ENCODE assay signal across 8 cellular contexts in the genomic region with DNA sequence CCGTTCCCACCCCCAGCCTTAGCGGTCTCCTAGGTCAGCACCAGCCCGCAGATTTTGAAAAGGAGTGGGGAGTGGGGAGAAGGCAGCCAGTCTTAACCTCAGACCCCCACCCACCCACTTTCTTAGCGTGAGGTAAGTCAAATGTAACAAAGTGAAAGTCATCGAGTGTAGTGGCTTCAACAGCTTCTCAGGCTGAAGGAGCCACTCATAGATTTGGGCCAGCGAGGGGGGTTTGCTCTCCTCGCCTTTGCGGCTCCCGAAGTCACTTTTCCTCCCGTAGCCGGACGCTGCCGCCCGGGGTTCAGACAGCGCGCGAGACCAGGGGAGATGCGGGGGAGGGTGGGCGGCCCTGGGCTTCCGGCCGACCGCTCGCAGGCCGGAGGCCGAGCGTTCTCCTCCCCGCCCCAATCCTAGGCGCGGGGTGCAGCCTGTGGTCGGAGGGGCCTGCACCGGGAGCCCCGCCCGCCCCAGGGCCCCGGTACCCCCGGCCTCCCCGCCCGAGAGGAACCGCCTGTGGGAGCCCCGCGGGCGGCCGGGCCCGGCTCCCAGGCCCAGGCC. TPM values are rescaled to one million over a fixed set of nuclear protein-coding genes. Genes with fewer than 3 reads are reported as not detected.
DNase-seq lines count a peak whose midpoint lies in the region; ATAC-seq, FAIRE-seq and TF ChIP-seq lines count a peak whose summit lies in the region.

No MANE protein-coding gene starts in this region.

- H3K4me1 Mint-ChIP-seq in nephron = peaks cover 41% of the 10 kb centered on the region

- no peak for TF ChIP-seq RAD21 in H1 (IDR thresholded peaks at IDR 0.05 in 1 of 2, conservative IDR thresholded peaks at IDR 0.05 in 1 of 2; ENCODE audit: low read depth in 2 of 2, low read length in 2 of 2)

- H2BK12ac ChIP-seq in H1 (ENCODE audit: low read depth, low read length) = no peak overlapping the region

- H3K9me3 ChIP-seq in HUES6 (ENCODE audit: control insufficient read depth, insufficient read depth, low read depth, low read length) (no peaks in the 10 kb centered on the region), H1 (ENCODE audit: insufficient read depth in 2 of 2, low read depth in 1 of 2, low read length in 1 of 2) (no peaks in the 10 kb centered on the region)

- no peaks in the 10 kb centered on the region for H3K79me1 ChIP-seq in H1 (ENCODE audit: low read depth, low read length)

- POLR2A ChIA-PET in H1 (lab: Charles Lee; ENCODE audit: partially characterized antibody) = interaction anchor here (1.5 kb wide), 1 partner anchor 11 kb away, joined by 3 read pairs; no protein-coding TSS in a partner anchor

- no peak overlapping the region for H3K4ac ChIP-seq in H1 (replicated peaks; ENCODE audit: insufficient read length, low read depth, low read length)

- no peak overlapping the region for H3K23ac ChIP-seq in H1 (ENCODE audit: insufficient read length)

- no peaks in the 10 kb centered on the region for H3K36me3 Mint-ChIP-seq in nephron (ENCODE audit: low read depth)

- 3% methylated on average over 19 of the region's 43 CpGs; no CpG with 5 or more reads in 1 of the 2 experiments for WGBS in H1 (ENCODE audit: extremely low coverage in 1 of 2, insufficient coverage in 1 of 2, insufficient read length in 1 of 2, insufficient replicate concordance in 2 of 2, low coverage in 1 of 2, low lambda C conversion rate in 2 of 2, missing lambda C conversion rate in 1 of 2), 2 experiments

- peak overlapping the region; percentile 65 to 66 for H3K4me2 ChIP-seq in H1 (ENCODE audit: insufficient read depth in 1 of 2, low read depth in 2 of 2, low read length in 2 of 2)

- peaks cover 11% of the 10 kb centered on the region; the same call in 1 of the 2 replicates for H3K23me2 ChIP-seq in H1 (ENCODE audit: low read depth, low read length)

- H3K27me3 ChIP-seq in HUES6 (ENCODE audit: control insufficient read depth, insufficient read depth, low read length) (peaks cover 95% of the 10 kb centered on the region), H1 (replicated peaks in 1 of 4; ENCODE audit: control insufficient read depth in 3 of 4, extremely low read depth in 1 of 4, insufficient read depth in 3 of 4, low read length in 3 of 4) (peaks cover 77 to 90% (median 85%) of the 10 kb centered on the region in 4 experiments), foreskin keratinocyte (peaks cover 98% of the 10 kb centered on the region)

- no peak overlapping the region for H2BK20ac ChIP-seq in H1 (ENCODE audit: low read length)

- no peak for FAIRE-seq in H1 (lab: Jason Lieb, UNC)

- no peak overlapping the region for H3K14ac ChIP-seq in H1 (ENCODE audit: insufficient read length)

- H4K5ac ChIP-seq in H1 (ENCODE audit: insufficient read length, low read depth, low read length) = no peak overlapping the region

- H2BK5ac ChIP-seq in H1 (ENCODE audit: low read depth, low read length) = no peak overlapping the region

- H3K9ac ChIP-seq in HUES6 (ENCODE audit: low read length) (no peak overlapping the region), H1 (replicated peaks in 1 of 4; ENCODE audit: extremely low read depth in 1 of 4, low read depth in 3 of 4, low read length in 3 of 4) (no peak overlapping the region)

- no peak overlapping the region; the same call in 1 of the 2 replicates for H2BK15ac ChIP-seq in H1 (ENCODE audit: low read length)

- H2AFZ ChIP-seq in H1 (ENCODE audit: low read length) = no peak overlapping the region

- no peak overlapping the region for H3K27ac Mint-ChIP-seq in nephron

- H4K20me1 ChIP-seq in H1 (replicated peaks in 1 of 2; ENCODE audit: control insufficient read depth in 1 of 2, insufficient read depth in 2 of 2, low read length in 2 of 2) = peaks cover 11 to 24% of the 10 kb centered on the region in 2 experiments

- peaks cover 97% of the 10 kb centered on the region for H3K27me3 Mint-ChIP-seq in nephron (ENCODE audit: low read depth)

- H3K4me1 ChIP-seq in HUES6 (ENCODE audit: control insufficient read depth, insufficient read depth, low read length) = peaks cover 39% of the 10 kb centered on the region
- peaks cover 6 to 44% (median 20%) of the 10 kb centered on the region in 4 experiments; a peak in 6 of 7 replicates for H3K4me1 ChIP-seq in H1 (replicated peaks in 1 of 4; ENCODE audit: control insufficient read depth in 3 of 4, insufficient read depth in 4 of 4, low read length in 3 of 4)
- no peaks in the 10 kb centered on the region for H3K4me1 ChIP-seq in foreskin keratinocyte

- no peak for TF ChIP-seq EP300 in H1 (IDR thresholded peaks at IDR 0.05; ENCODE audit: borderline replicate concordance in 1 of 2, low read depth in 2 of 2, low read length in 2 of 2)

- H4K8ac ChIP-seq in H1 (ENCODE audit: extremely low read depth, insufficient read depth, low read length) = no peak overlapping the region; the same call in 1 of the 2 replicates

- no peaks in the 10 kb centered on the region for H3K36me3 ChIP-seq in HUES6 (ENCODE audit: control insufficient read depth, insufficient read depth, low read length)
- H3K36me3 ChIP-seq in H1 (ENCODE audit: control insufficient read depth in 2 of 4, insufficient read depth in 4 of 4, low read length in 3 of 4) = peaks cover 0 to 4% (median 0%) of the 10 kb centered on the region in 4 experiments; a peak in 1 of 8 replicates

- H3K27ac ChIP-seq in HUES6 (ENCODE audit: low read depth, low read length) = no peak overlapping the region
- H3K27ac ChIP-seq in H1 (ENCODE audit: low read depth, low read length) = no peak overlapping the region
- H3K27ac ChIP-seq in foreskin keratinocyte = no peak overlapping the region

- TF ChIP-seq POLR2A in H1 (IDR thresholded peaks at IDR 0.05; ENCODE audit: control extremely low read depth in 1 of 2, low read depth in 2 of 2, low read length in 2 of 2) = no peak

- H4K91ac ChIP-seq in H1 (replicated peaks; ENCODE audit: insufficient read length, low read length) = no peak overlapping the region

- peak overlapping the region; percentile 67 to 81 (median 77) for H3K4me3 Mint-ChIP-seq in nephron

- H3K79me2 ChIP-seq in H1 (ENCODE audit: control insufficient read depth in 1 of 2, insufficient read depth in 2 of 2, low read length in 2 of 2) = no peaks in the 10 kb centered on the region

- no peaks in the 10 kb centered on the region for H3K9me3 Mint-ChIP-seq in nephron

- CTCF ChIA-PET in H1 (lab: Charles Lee; ENCODE audit: partially characterized antibody) = interaction anchor here (0.9 to 4.1 kb wide), 5 partner anchors 10 to 649 kb away, joined by 3 to 30 read pairs (median 4); no protein-coding TSS in a partner anchor

- H2AK5ac ChIP-seq in H1 (ENCODE audit: low read depth, low read length) = no peak overlapping the region

- DNase-seq in AG09309 (ENCODE audit: low read depth) (no peak), H1 (ENCODE audit: low read depth in 1 of 2, low spot score in 2 of 2) (peak in 1 of 2 experiments; percentile 62), NCI-H1436 treated with DMSO at 0.1 percent for 48 hours (lab: John Stamatoyannopoulos, UW) (no peak), foreskin keratinocyte (no peak)

- H2BK120ac ChIP-seq in H1 (replicated peaks; ENCODE audit: low read depth, low read length) = no peak overlapping the region

- TF ChIP-seq CTCF in AG09309 (IDR thresholded peaks at IDR 0.05; ENCODE audit: control insufficient read depth, insufficient read depth, low read depth, low read length, missing control alignments) (no peak), H1 (IDR thresholded peaks at IDR 0.05; ENCODE audit: control extremely low read depth in 1 of 3, insufficient read depth in 1 of 3, low read depth in 1 of 3, low read length in 3 of 3) (no peak), nephron (IDR thresholded peaks at IDR 0.05; ENCODE audit: unreplicated experiment in 3 of 3) (no peak), foreskin keratinocyte (conservative IDR thresholded peaks at IDR 0.05) (no peak)

- H3K56ac ChIP-seq in H1 (replicated peaks; ENCODE audit: insufficient read length, low read depth, low read length) = no peak overlapping the region

- ATAC-seq in GM19463 (IDR thresholded peaks at IDR 0.05; ENCODE audit: unreplicated experiment) (no peak), GM18858 (IDR thresholded peaks at IDR 0.05; ENCODE audit: unreplicated experiment) (no peak), foreskin keratinocyte (no peak)

- peak overlapping the region; percentile 47 for H3K4me3 ChIP-seq in AG09309 (ENCODE audit: control insufficient read depth, low read depth, low read length)
- peak overlapping the region; percentile 55 for H3K4me3 ChIP-seq in HUES6 (ENCODE audit: low read depth, low read length)
- peak overlapping the region in 3 of 4 experiments; percentile 15 to 58 (median 19); a peak in 4 of 8 replicates for H3K4me3 ChIP-seq in H1 (ENCODE audit: extremely low read depth in 1 of 4, insufficient read depth in 2 of 4, low read depth in 3 of 4, low read length in 4 of 4)

- H3K18ac ChIP-seq in H1 (ENCODE audit: extremely low read depth, low read length) = no peak overlapping the region; the same call in none of the 2 replicates

TF ChIP-seq in H1, 55 proteins besides CTCF, POLR2A, EP300 and RAD21:
- TF ChIP-seq SUZ12 (IDR thresholded peaks at IDR 0.05; ENCODE audit: low read length) = peak; percentile 75; the same call in 1 of the 2 replicates
- peak; percentile 85 for TF ChIP-seq RNF2 (IDR thresholded peaks at IDR 0.05; ENCODE audit: borderline replicate concordance, low read depth, low read length, missing control alignments, poor library complexity, severe bottlenecking)
- no peak for TF ChIP-seq RBBP5 (IDR thresholded peaks at IDR 0.05; ENCODE audit: borderline replicate concordance, low read depth, low read length)
- TF ChIP-seq SIRT6 (IDR thresholded peaks at IDR 0.05; ENCODE audit: low read length) = no peak
- 0 out of 2 replicates have a peak, but pooled peaks have one; percentile 9 for TF ChIP-seq BACH1 (IDR thresholded peaks at IDR 0.05; ENCODE audit: low read length)
- TF ChIP-seq EZH2 (IDR thresholded peaks at IDR 0.05; ENCODE audit: low read depth, low read length, severe bottlenecking) = peak; percentile 88
- no peak for TF ChIP-seq CBX5 (IDR thresholded peaks at IDR 0.05; ENCODE audit: low read depth, low read length)
- TF ChIP-seq CTBP2 (IDR thresholded peaks at IDR 0.05; ENCODE audit: borderline replicate concordance, insufficient read depth, insufficient read length, low read length) = peak; percentile 16
- TF ChIP-seq GTF2F1 (IDR thresholded peaks at IDR 0.05; ENCODE audit: borderline replicate concordance, low read depth, low read length) = no peak

RNA-seq across cellular contexts. Expression of a gene that starts 3.4 kb away (rescaled TPM):
- total RNA-seq in H1 (2021; fragmentation: NEBNext Ultra II Directional; extraction: Animal tissue kit (Norgen Biotek cat#: 25700)) = not detected in 2 replicates
- polyA plus RNA-seq in H1 (2011; rRNA removed) = not detected in 2 replicates
- polyA plus RNA-seq in H1 (2011; cell fraction: cytosol; rRNA removed) = not detected
- not detected for polyA plus RNA-seq in H1 (2011; cell fraction: nucleus; rRNA removed)
- not detected in 4 replicates for polyA plus RNA-seq in H1 (2012, experiment 1 of 2)
- polyA plus RNA-seq in H1 (2012, experiment 2 of 2) = not detected
- 0.06 TPM for polyA plus RNA-seq in H1 (2013, experiment 1 of 2)
- not detected for polyA plus RNA-seq in H1 (2013, experiment 2 of 2)
- polyA minus RNA-seq in H1 (2011; rRNA and poly(A)+ RNA removed) = not detected in 2 replicates
- not detected for polyA minus RNA-seq in H1 (2011; cell fraction: cytosol; rRNA and poly(A)+ RNA removed)
- not detected for polyA minus RNA-seq in H1 (2011; cell fraction: nucleus; rRNA and poly(A)+ RNA removed)
- total RNA-seq in foreskin keratinocyte = not detected in 2 replicates
- not detected in 2 replicates for polyA plus RNA-seq in foreskin keratinocyte
